Comparison of ENCODE assay signal across 1 cellular context in genomic region chr11:117457835-117458234, GRCh38.
TF ChIP-seq lines count a peak whose summit lies in the region.

No MANE protein-coding gene starts in this region.

TF ChIP-seq in GM23338, 12 proteins besides CTCF, POLR2A, EP300 and RAD21 (continued from another document):
- TF ChIP-seq ZNF462 (CRISPR knock-in tag; IDR thresholded peaks at IDR 0.05), result no peak
- TF ChIP-seq JUNB (IDR thresholded peaks at IDR 0.05; ENCODE audit: unreplicated experiment), result no peak
- TF ChIP-seq STAT1 (IDR thresholded peaks at IDR 0.05; ENCODE audit: unreplicated experiment), result no peak
- no peak for TF ChIP-seq ZNF114 (CRISPR knock-in tag; IDR thresholded peaks at IDR 0.05)
- no peak for TF ChIP-seq NANOG (IDR thresholded peaks at IDR 0.05; ENCODE audit: borderline replicate concordance)
- no peak for TF ChIP-seq REST (IDR thresholded peaks at IDR 0.05; ENCODE audit: unreplicated experiment)
